ENCODE assay signal across 1 cellular context in genomic region chr6:149436647-149437046, GRCh38.
TF ChIP-seq lines count a peak whose summit lies in the region.

No MANE protein-coding gene starts in this region.

TF ChIP-seq in H1, 55 proteins besides CTCF, POLR2A, EP300 and RAD21 (continued from another document):
- no peak for TF ChIP-seq SUZ12 (IDR thresholded peaks at IDR 0.05; ENCODE audit: low read length)
- TF ChIP-seq, protein P1, sequence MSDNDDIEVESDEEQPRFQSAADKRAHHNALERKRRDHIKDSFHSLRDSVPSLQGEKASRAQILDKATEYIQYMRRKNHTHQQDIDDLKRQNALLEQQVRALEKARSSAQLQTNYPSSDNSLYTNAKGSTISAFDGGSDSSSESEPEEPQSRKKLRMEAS (IDR thresholded peaks at IDR 0.05), result no peak
- TF ChIP-seq SP4 (IDR thresholded peaks at IDR 0.05; ENCODE audit: low read length), result no peak
- TF ChIP-seq FOSL1 (IDR thresholded peaks at IDR 0.05; ENCODE audit: insufficient read depth, low read depth, low read length), result no peak
- no peak for TF ChIP-seq BCL11A (IDR thresholded peaks at IDR 0.05; ENCODE audit: low read depth in 2 of 2, low read length in 2 of 2)
- no peak for TF ChIP-seq CBX8 (IDR thresholded peaks at IDR 0.05; ENCODE audit: borderline replicate concordance, low read depth, low read length)
- TF ChIP-seq CHD7 (IDR thresholded peaks at IDR 0.05; ENCODE audit: insufficient replicate concordance, low read length), result no peak
- no peak for TF ChIP-seq CREB1 (IDR thresholded peaks at IDR 0.05)
- TF ChIP-seq ZNF274 (IDR thresholded peaks at IDR 0.05; ENCODE audit: borderline replicate concordance, extremely low read depth, low read length), result no peak
- TF ChIP-seq MAFK (IDR thresholded peaks at IDR 0.05; ENCODE audit: low read depth, low read length), result no peak
- no peak for TF ChIP-seq POLR2AphosphoS5 (IDR thresholded peaks at IDR 0.05; ENCODE audit: low read depth, low read length)
- TF ChIP-seq CEBPB (IDR thresholded peaks at IDR 0.05; ENCODE audit: low read depth, low read length), result no peak
